In the genomic region with DNA sequence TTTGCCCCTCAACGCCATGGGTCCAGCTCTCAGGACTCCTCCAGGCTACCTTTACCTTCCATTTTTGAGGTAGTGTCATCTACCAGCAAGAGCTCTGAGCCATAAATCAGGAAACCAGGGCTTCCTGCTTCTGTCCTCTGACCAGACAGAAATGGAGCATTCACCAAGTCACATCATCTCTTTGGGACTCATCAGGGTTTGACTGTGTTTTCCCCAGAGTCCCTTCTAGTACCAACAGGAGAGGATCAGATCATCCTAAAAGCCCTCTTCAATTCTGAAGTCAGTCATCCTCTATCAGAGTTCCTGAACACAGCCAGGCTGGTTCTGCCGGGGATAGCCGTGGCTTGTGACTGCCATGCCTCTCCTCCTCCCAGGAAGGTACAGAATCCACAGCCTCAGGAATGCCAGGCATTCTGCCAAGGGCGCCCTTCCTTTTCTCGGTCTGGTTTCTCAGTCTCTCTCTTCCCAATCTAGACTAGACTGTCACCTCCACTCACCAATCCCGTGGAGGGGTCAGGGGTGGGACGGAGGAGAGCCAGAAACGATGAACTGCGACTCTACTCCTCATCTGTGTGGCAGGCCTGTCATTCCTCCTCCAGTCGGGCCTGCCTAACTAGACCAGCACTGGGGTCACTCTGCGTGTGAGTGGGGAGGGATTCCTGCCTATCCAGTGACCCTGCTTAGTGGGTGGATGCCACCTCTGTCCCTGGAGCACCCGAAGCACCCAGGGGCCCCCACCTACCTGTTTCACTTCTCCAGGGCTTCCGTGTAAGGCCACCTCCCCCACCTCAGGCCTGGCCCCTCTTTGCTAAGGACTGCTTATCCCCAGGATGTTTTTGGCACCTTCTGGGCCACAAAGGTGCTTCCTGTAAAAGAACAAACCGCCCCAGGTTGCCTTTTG, we compare ENCODE assay signal across 8 cellular contexts. TPM values are rescaled to one million over a fixed set of nuclear protein-coding genes. Genes with fewer than 3 reads are reported as not detected.
DNase-seq lines count a peak whose midpoint lies in the region; ATAC-seq and TF ChIP-seq lines count a peak whose summit lies in the region.

No MANE protein-coding gene starts in this region.

- no peaks in the 10 kb centered on the region for H3K9me3 ChIP-seq in trophoblast cell (ENCODE audit: insufficient read depth, low read depth, low read length)

- peak overlapping the region; percentile 11 for H2BK12ac ChIP-seq in trophoblast cell (ENCODE audit: low read length)

- no peak overlapping the region for H3K4me2 ChIP-seq in trophoblast cell (ENCODE audit: low read length)

- peaks cover 23% of the 10 kb centered on the region in 2 experiments for H3K4me1 ChIP-seq in trophoblast cell (ENCODE audit: control insufficient read depth in 1 of 2, insufficient read depth in 2 of 2, low read length in 2 of 2)

- no CpG with 5 or more reads among the region's 14 CpGs for WGBS in trophoblast cell (ENCODE audit: extremely low coverage, insufficient coverage, insufficient read length)

- peaks cover 69% of the 10 kb centered on the region for H3K4me1 Mint-ChIP-seq in activated CD8-positive, alpha-beta T cell treated with anti-CD3 and anti-CD28 coated beads for 36 hours (ENCODE audit: low read depth)

- no peak overlapping the region for H3K9ac ChIP-seq in trophoblast cell (ENCODE audit: low read length)

- H3K27me3 ChIP-seq in trophoblast cell (ENCODE audit: insufficient read depth, low read length): no peaks in the 10 kb centered on the region

- H2AFZ ChIP-seq in trophoblast cell (ENCODE audit: insufficient read depth, low read length, poor library complexity): peak overlapping the region; percentile 47

- H2BK5ac ChIP-seq in trophoblast cell (ENCODE audit: low read depth, low read length, poor library complexity): peak overlapping the region; percentile 1

- POLR2A ChIA-PET in activated CD8-positive, alpha-beta T cell treated with anti-CD3 and anti-CD28 coated beads for 36 hours (lab: Charles Lee): interaction anchor here (1.1 to 4.6 kb wide), 5 partner anchors 22 to 313 kb away, joined by 3 to 32 read pairs (median 14); a partner anchor contains a TSS

- no peak overlapping the region for H3K4ac ChIP-seq in trophoblast cell (ENCODE audit: low read depth, low read length)

- H3K36me3 Mint-ChIP-seq in activated CD8-positive, alpha-beta T cell treated with anti-CD3 and anti-CD28 coated beads for 36 hours (ENCODE audit: low read depth): no peaks in the 10 kb centered on the region

- peak overlapping the region; percentile 22 for H4K8ac ChIP-seq in trophoblast cell (ENCODE audit: low read depth, low read length)

- no peaks in the 10 kb centered on the region for H3K27me3 Mint-ChIP-seq in activated CD8-positive, alpha-beta T cell treated with anti-CD3 and anti-CD28 coated beads for 36 hours

- no peaks in the 10 kb centered on the region for H3K36me3 ChIP-seq in trophoblast cell (ENCODE audit: control insufficient read depth in 1 of 2, insufficient read depth in 2 of 2, low read length in 2 of 2)

- H3K14ac ChIP-seq in trophoblast cell (ENCODE audit: low read length): peak overlapping the region; percentile 13

- peak overlapping the region; percentile 48 for H3K18ac ChIP-seq in trophoblast cell (ENCODE audit: low read length)

- TF ChIP-seq CTCF in GM10266 (IDR thresholded peaks at IDR 0.05; ENCODE audit: control insufficient read depth, insufficient read depth, low read depth, missing control alignments) (no peak), fibroblast of mammary gland (conservative IDR thresholded peaks at IDR 0.05; ENCODE audit: control insufficient read depth, insufficient read depth, low read depth, low read length) (no peak)
- TF ChIP-seq CTCF in activated CD8-positive, alpha-beta T cell treated with anti-CD3 and anti-CD28 coated beads for 36 hours (IDR thresholded peaks at IDR 0.05): no peak

- H4K12ac ChIP-seq in trophoblast cell (ENCODE audit: low read depth, low read length): peak overlapping the region; percentile 24

- DNase-seq in GM10266 (ENCODE audit: extremely low spot score) (peak; percentile 25), fibroblast of mammary gland (ENCODE audit: low read depth) (peak; percentile 39), trophoblast cell (peak; percentile 59 to 68), occipital lobe (lab: John Stamatoyannopoulos, UW) (no peak), cerebellar cortex (ENCODE audit: low spot score) (no peak), GM19238 (ENCODE audit: insufficient read length, low spot score) (no peak)
- peak; percentile 75 for DNase-seq in activated CD8-positive, alpha-beta T cell treated with anti-CD3 and anti-CD28 coated beads for 36 hours

- H3K79me1 ChIP-seq in trophoblast cell (ENCODE audit: low read length): peaks cover 8% of the 10 kb centered on the region

- H2BK120ac ChIP-seq in trophoblast cell (ENCODE audit: insufficient read depth, low read length, poor library complexity): no peak overlapping the region

- peak overlapping the region; percentile 50 for H4K91ac ChIP-seq in trophoblast cell (ENCODE audit: low read depth, low read length)

- H3K4me3 ChIP-seq in fibroblast of mammary gland (ENCODE audit: control insufficient read depth, low read depth, low read length) (no peak overlapping the region), trophoblast cell (ENCODE audit: low read depth, low read length) (no peak overlapping the region)

- H3K27ac ChIP-seq in trophoblast cell (ENCODE audit: low read depth, low read length): peak overlapping the region; percentile 42

- no peak overlapping the region for H3K23ac ChIP-seq in trophoblast cell (ENCODE audit: low read length)

- ATAC-seq in HG03103 (IDR thresholded peaks at IDR 0.05; ENCODE audit: low read depth, unreplicated experiment): peak; percentile 21
- ATAC-seq in activated CD8-positive, alpha-beta T cell treated with anti-CD3 and anti-CD28 coated beads for 36 hours: peak; percentile 12

- no peaks in the 10 kb centered on the region for H3K79me2 ChIP-seq in trophoblast cell (ENCODE audit: control insufficient read depth, insufficient read depth, low read length, poor library complexity)

- no peaks in the 10 kb centered on the region for H3K9me3 Mint-ChIP-seq in activated CD8-positive, alpha-beta T cell treated with anti-CD3 and anti-CD28 coated beads for 36 hours

- CTCF ChIA-PET in activated CD8-positive, alpha-beta T cell treated with anti-CD3 and anti-CD28 coated beads for 36 hours (lab: Charles Lee): interaction anchor here (1.0 to 8.1 kb wide), 7 partner anchors 9 to 47 kb away, joined by 3 to 84 read pairs (median 3); no protein-coding TSS in a partner anchor

- peak overlapping the region; percentile 61 for H2AK5ac ChIP-seq in trophoblast cell (ENCODE audit: low read length)

- peak overlapping the region; percentile 96 for H3K27ac Mint-ChIP-seq in activated CD8-positive, alpha-beta T cell treated with anti-CD3 and anti-CD28 coated beads for 36 hours

- H3K4me3 Mint-ChIP-seq in activated CD8-positive, alpha-beta T cell treated with anti-CD3 and anti-CD28 coated beads for 36 hours: peak overlapping the region; percentile 50

- intact Hi-C loops in activated CD8-positive, alpha-beta T cell treated with anti-CD3 and anti-CD28 coated beads for 36 hours (cut with micrococcal nuclease): loop anchor here (2.0 to 10.0 kb wide), 2 partner anchors 40 to 314 kb away; no protein-coding TSS in a partner anchor

RNA-seq across cellular contexts. Expression of a gene that starts 30.9 kb away (rescaled TPM):
- total RNA-seq in activated CD8-positive, alpha-beta T cell treated with anti-CD3 and anti-CD28 coated beads for 36 hours: 100 to 1,000 TPM; 180 to 191 TPM
- polyA plus RNA-seq in trophoblast cell (2013): 56.5 and 56.9 TPM in 2 replicates
- total RNA-seq in occipital lobe: 104 TPM

Comparison
In these comparisons a context has a peak if more than half of its experiments do, and no peak if none do; other contexts are left out.
1. DNase-seq: peak in GM10266 (single experiment), activated CD8-positive, alpha-beta T cell treated with anti-CD3 and anti-CD28 coated beads for 36 hours (single experiment), fibroblast of mammary gland (single experiment) and trophoblast cell (2 of 2); none in occipital lobe (single experiment), cerebellar cortex (single experiment) and GM19238 (single experiment).